Comparison of ENCODE assay signal across 8 cellular contexts in the genomic region with DNA sequence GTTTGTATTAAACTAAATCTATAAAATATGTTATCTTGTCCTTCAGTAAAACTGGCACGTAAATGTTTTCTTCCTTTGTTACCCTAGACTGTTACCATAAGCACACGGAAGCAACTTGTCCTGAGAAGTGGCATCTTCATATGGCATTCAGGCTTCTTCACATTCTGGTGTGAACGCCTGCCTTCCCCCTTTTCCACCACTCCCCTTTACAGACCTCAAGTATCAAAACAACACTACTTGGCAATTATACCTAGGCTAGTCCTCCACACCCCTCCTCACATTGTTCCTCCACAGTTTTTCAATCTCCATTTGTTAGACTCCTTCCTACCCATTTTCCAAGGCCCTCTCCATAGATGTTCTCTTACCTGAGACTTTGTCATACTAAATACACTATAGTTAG. TPM values are rescaled to one million over a fixed set of nuclear protein-coding genes. Genes with fewer than 3 reads are reported as not detected.
DNase-seq lines count a peak whose midpoint lies in the region; ATAC-seq, FAIRE-seq and TF ChIP-seq lines count a peak whose summit lies in the region.

No MANE protein-coding gene starts in this region.

- peaks cover 19 to 20% of the 10 kb centered on the region in 2 donors for H3K4me1 ChIP-seq in kidney (ENCODE audit: control insufficient read depth in 1 of 2, insufficient read depth in 1 of 2, low read depth in 1 of 2, low read length in 2 of 2)

- intact Hi-C loops in activated naive CD4-positive, alpha-beta T cell treated with anti-CD3 and anti-CD28 coated beads for 36 hours (cut with micrococcal nuclease): loop anchor here (1.0 to 10.0 kb wide), 5 partner anchors 23 to 1382 kb away; a partner anchor contains a TSS
- intact Hi-C loops in kidney (cut with DNase I): no loop called here

- TF ChIP-seq CTCF in kidney (IDR thresholded peaks at IDR 0.05; ENCODE audit: borderline replicate concordance, extremely low read depth, insufficient read depth) (no peak), type B pancreatic cell (conservative IDR thresholded peaks at IDR 0.05) (no peak)

- FAIRE-seq in kidney (lab: Jason Lieb, UNC) (no peak), HTR-8/SVneo (lab: Jason Lieb, UNC) (no peak)

- CTCF ChIA-PET in activated naive CD4-positive, alpha-beta T cell treated with anti-CD3 and anti-CD28 coated beads for 36 hours (lab: Charles Lee): interaction anchor here (1.3 to 3.4 kb wide), 2 partner anchors 27 to 42 kb away, joined by 3 to 19 read pairs; no protein-coding TSS in a partner anchor

- DNase-seq in activated naive CD4-positive, alpha-beta T cell treated with anti-CD3 and anti-CD28 coated beads for 36 hours: no peak
- DNase-seq in activated naive CD4-positive, alpha-beta T cell (lab: John Stamatoyannopoulos, UW): no peak
- no peak for DNase-seq in activated naive CD4-positive, alpha-beta T cell treated with anti-CD3 and anti-CD28 coated beads, Interleukin-2, amount 50 U/mL, for 72 hours (ENCODE audit: low spot score in 2 of 2)
- DNase-seq in kidney: no peak
- DNase-seq in type B pancreatic cell (ENCODE audit: extremely low spot score, unreplicated experiment): no peak
- no peak for DNase-seq in HTR-8/SVneo (ENCODE audit: insufficient read length, low spot score)
- no peak for DNase-seq in NCI-H1048 (lab: John Stamatoyannopoulos, UW)
- DNase-seq in SIG-M5 (lab: John Stamatoyannopoulos, UW): no peak

- peaks cover 27% of the 10 kb centered on the region for H3K36me3 Mint-ChIP-seq in activated naive CD4-positive, alpha-beta T cell treated with anti-CD3 and anti-CD28 coated beads for 36 hours (ENCODE audit: low read depth)
- peaks cover 18 to 43% of the 10 kb centered on the region in 2 donors for H3K36me3 Mint-ChIP-seq in activated naive CD4-positive, alpha-beta T cell treated with anti-CD3 and anti-CD28 coated beads, Interleukin-2, amount 50 U/mL, for 72 hours
- peaks cover 21% of the 10 kb centered on the region for H3K36me3 Mint-ChIP-seq in type B pancreatic cell

- peaks cover 0 to 2% of the 10 kb centered on the region in 2 donors for H3K36me3 ChIP-seq in kidney (ENCODE audit: control insufficient read depth in 1 of 2, insufficient read depth in 2 of 2, low read length in 2 of 2)

- peak overlapping the region; percentile 71 to 88 for H3K4me3 ChIP-seq in kidney (ENCODE audit: low read length in 2 of 2)

- H3K9ac ChIP-seq in kidney (ENCODE audit: low read length in 2 of 2): no peak overlapping the region

- no peaks in the 10 kb centered on the region for H3K9me3 Mint-ChIP-seq in activated naive CD4-positive, alpha-beta T cell treated with anti-CD3 and anti-CD28 coated beads for 36 hours
- H3K9me3 Mint-ChIP-seq in activated naive CD4-positive, alpha-beta T cell treated with anti-CD3 and anti-CD28 coated beads, Interleukin-2, amount 50 U/mL, for 72 hours: peaks cover 0 to 4% of the 10 kb centered on the region in 2 donors
- H3K9me3 Mint-ChIP-seq in type B pancreatic cell: no peaks in the 10 kb centered on the region

- H3K27ac ChIP-seq in kidney (ENCODE audit: low read depth in 2 of 2, low read length in 2 of 2): peak overlapping the region in 1 of 2 donors; percentile 20

- peak overlapping the region; percentile 84 for H3K4me3 Mint-ChIP-seq in activated naive CD4-positive, alpha-beta T cell treated with anti-CD3 and anti-CD28 coated beads for 36 hours
- H3K4me3 Mint-ChIP-seq in type B pancreatic cell: peak overlapping the region; percentile 86

- no peak for ATAC-seq in activated naive CD4-positive, alpha-beta T cell treated with anti-CD3 and anti-CD28 coated beads, Interleukin-2, amount 50 U/mL, for 72 hours

- no peaks in the 10 kb centered on the region for H3K27me3 Mint-ChIP-seq in activated naive CD4-positive, alpha-beta T cell treated with anti-CD3 and anti-CD28 coated beads for 36 hours (ENCODE audit: low read depth)
- H3K27me3 Mint-ChIP-seq in type B pancreatic cell: no peaks in the 10 kb centered on the region

- H3K4me1 Mint-ChIP-seq in activated naive CD4-positive, alpha-beta T cell treated with anti-CD3 and anti-CD28 coated beads for 36 hours (ENCODE audit: low read depth): peaks cover 47% of the 10 kb centered on the region
- H3K4me1 Mint-ChIP-seq in type B pancreatic cell (ENCODE audit: unreplicated experiment): peaks cover 43% of the 10 kb centered on the region

- H3K27ac Mint-ChIP-seq in activated naive CD4-positive, alpha-beta T cell treated with anti-CD3 and anti-CD28 coated beads for 36 hours: peak overlapping the region; percentile 96
- peak overlapping the region; percentile 85 to 97 for H3K27ac Mint-ChIP-seq in activated naive CD4-positive, alpha-beta T cell treated with anti-CD3 and anti-CD28 coated beads, Interleukin-2, amount 50 U/mL, for 72 hours
- peak overlapping the region; percentile 96 for H3K27ac Mint-ChIP-seq in type B pancreatic cell

- H3K9me3 ChIP-seq in kidney (ENCODE audit: control insufficient read depth in 1 of 2, low read length in 2 of 2): no peaks in the 10 kb centered on the region

RNA-seq across cellular contexts. Expression of a gene that starts 2.9 kb away (rescaled TPM):
- total RNA-seq in activated naive CD4-positive, alpha-beta T cell treated with anti-CD3 and anti-CD28 coated beads for 36 hours: 10 to 100 TPM; 50.9 to 52.4 TPM
- 10 to 100 TPM; 59.0 to 82.5 TPM for total RNA-seq in activated naive CD4-positive, alpha-beta T cell treated with anti-CD3 and anti-CD28 coated beads, Interleukin-2, amount 50 U/mL, for 72 hours
- total RNA-seq in kidney (36.6 TPM), type B pancreatic cell (ENCODE audit: low replicate concordance) (57.2 and 69.5 TPM in 2 replicates)
- polyA plus RNA-seq in kidney (ENCODE audit: insufficient read depth, low read depth, low replicate concordance): 9.5 TPM
